Comparison of ENCODE assay signal across 3 cellular contexts in genomic region chr1:10287023-10287645, GRCh38.
TF ChIP-seq lines count a peak whose summit lies in the region.

No MANE protein-coding gene starts in this region.

TF ChIP-seq in IMR-90, 13 proteins besides CTCF, POLR2A, EP300 and RAD21:
- no peak; the same call in 1 of the 2 replicates for TF ChIP-seq MAFK (IDR thresholded peaks at IDR 0.05; ENCODE audit: low read depth, low read length)
- TF ChIP-seq FOS (IDR thresholded peaks at IDR 0.05; ENCODE audit: low read depth, low read length) = no peak
- no peak for TF ChIP-seq ELK1 (IDR thresholded peaks at IDR 0.05; ENCODE audit: borderline replicate concordance, low read depth, low read length)
- TF ChIP-seq NFE2L2 (IDR thresholded peaks at IDR 0.05; ENCODE audit: low read depth, low read length) = 0 out of 2 replicates have a peak, but pooled peaks have one; percentile 23

TF ChIP-seq in HepG2, 621 proteins besides CTCF, POLR2A, EP300 and RAD21:
- TF ChIP-seq BRD4 (CRISPR knock-in tag; IDR thresholded peaks at IDR 0.05) (no peak), MAFK (conservative IDR thresholded peaks at IDR 0.05 in 1 of 2, IDR thresholded peaks at IDR 0.05 in 1 of 2; ENCODE audit: low read length in 2 of 2) (peak; percentile 42 to 48; a peak in 3 of 4 replicates), MAFF (IDR thresholded peaks at IDR 0.05; ENCODE audit: low read depth, low read length) (peak; percentile 38; the same call in 1 of the 2 replicates), NFE2L2 (IDR thresholded peaks at IDR 0.05; ENCODE audit: low read length) (peak; percentile 61; the same call in 1 of the 2 replicates)

TF ChIP-seq in SK-N-SH, 30 proteins besides CTCF, POLR2A, EP300 and RAD21:
- TF ChIP-seq GATA2 (CRISPR knock-in tag; IDR thresholded peaks at IDR 0.05) (no peak), JUND (IDR thresholded peaks at IDR 0.05) (no peak), RFX5 (IDR thresholded peaks at IDR 0.05; ENCODE audit: low read length) (no peak), TAF1 (IDR thresholded peaks at IDR 0.05; ENCODE audit: borderline replicate concordance, low read depth, low read length) (no peak), RXRA (IDR thresholded peaks at IDR 0.05; ENCODE audit: borderline replicate concordance, low read depth) (no peak), YY1 (IDR thresholded peaks at IDR 0.05; ENCODE audit: low read depth) (no peak), MEF2A (IDR thresholded peaks at IDR 0.05; ENCODE audit: borderline replicate concordance, low read depth) (no peak), TEAD4 (IDR thresholded peaks at IDR 0.05; ENCODE audit: borderline replicate concordance, insufficient read depth) (no peak), ZBTB33 (IDR thresholded peaks at IDR 0.05; ENCODE audit: borderline replicate concordance, low read depth) (no peak), RCOR1 (IDR thresholded peaks at IDR 0.05; ENCODE audit: low read length) (no peak), FOSL2 (IDR thresholded peaks at IDR 0.05; ENCODE audit: borderline replicate concordance, low read depth) (no peak), USF2 (IDR thresholded peaks at IDR 0.05; ENCODE audit: borderline replicate concordance, low read depth, low read length) (no peak), MXI1 (IDR thresholded peaks at IDR 0.05; ENCODE audit: low read depth, low read length) (no peak), NFIC (IDR thresholded peaks at IDR 0.05; ENCODE audit: borderline replicate concordance) (no peak), POLR2AphosphoS5 (IDR thresholded peaks at IDR 0.05; ENCODE audit: low read depth, low read length) (no peak), SMC3 (IDR thresholded peaks at IDR 0.05; ENCODE audit: low read depth, low read length) (no peak), SIN3A (IDR thresholded peaks at IDR 0.05; ENCODE audit: borderline replicate concordance, low read depth, low read length) (no peak), FOXM1 (IDR thresholded peaks at IDR 0.05; ENCODE audit: low read depth) (no peak), IRF3 (IDR thresholded peaks at IDR 0.05; ENCODE audit: low read depth, low read length) (no peak)
